In genomic region chr2:127810156-127810636, GRCh38 we compare ENCODE assay signal across 8 cellular contexts. TPM values are rescaled to one million over a fixed set of nuclear protein-coding genes. Genes with fewer than 3 reads are reported as not detected.
DNase-seq lines count a peak whose midpoint lies in the region; ATAC-seq and TF ChIP-seq lines count a peak whose summit lies in the region.

No MANE protein-coding gene starts in this region.

- peak overlapping the region; percentile 98 to 100 (median 99) for H3K27ac Mint-ChIP-seq in naive thymus-derived CD8-positive, alpha-beta T cell

- no peaks in the 10 kb centered on the region for H3K9me3 Mint-ChIP-seq in naive thymus-derived CD8-positive, alpha-beta T cell

- H3K36me3 Mint-ChIP-seq in naive thymus-derived CD8-positive, alpha-beta T cell, result peaks cover 6 to 17% (median 9%) of the 10 kb centered on the region in 3 donors

- in situ Hi-C loops in Panc1 (cut with HindIII; ENCODE audit: low pct_unique_long_range_greater_than_20kb, low sequenced_read_pairs), result no loop called here

- no peak for TF ChIP-seq CTCF in Panc1 (IDR thresholded peaks at IDR 0.05)

- CTCF ChIA-PET in Panc1 (lab: Charles Lee), result interaction anchor here (0.7 kb wide), 1 partner anchor 121 kb away, joined by 3 read pairs; no protein-coding TSS in a partner anchor

- H3K4me1 ChIP-seq in Panc1 (ENCODE audit: control insufficient read depth, insufficient read depth, low read length), result peaks cover 18% of the 10 kb centered on the region; the same call in 1 of the 2 replicates
- H3K4me1 ChIP-seq in endocrine pancreas (ENCODE audit: control insufficient read depth, insufficient read depth, low read length), result peaks cover 16% of the 10 kb centered on the region

- no peaks in the 10 kb centered on the region; the same call in 1 of the 2 replicates for H3K36me3 ChIP-seq in Panc1 (ENCODE audit: control insufficient read depth, insufficient read depth, low read length)
- no peaks in the 10 kb centered on the region for H3K36me3 ChIP-seq in endocrine pancreas (ENCODE audit: control insufficient read depth, insufficient read depth, low read length)

- POLR2A ChIA-PET in Panc1 (lab: Charles Lee), result no interaction called here
- POLR2A ChIA-PET in naive thymus-derived CD8-positive, alpha-beta T cell (lab: Charles Lee), result interaction anchor here (1.3 to 2.0 kb wide), 3 partner anchors 47 to 109 kb away, joined by 6 to 8 read pairs (median 6); partner anchors contain the start of genes POLR2D and SFT2D3

- ATAC-seq in Panc1, result no peak
- no peak for ATAC-seq in naive thymus-derived CD8-positive, alpha-beta T cell
- no peak for ATAC-seq in GM18511 (IDR thresholded peaks at IDR 0.05; ENCODE audit: unreplicated experiment)

- H3K9me3 ChIP-seq in Panc1 (ENCODE audit: control insufficient read depth, insufficient read depth, low read depth, low read length), result no peaks in the 10 kb centered on the region
- H3K9me3 ChIP-seq in endocrine pancreas (ENCODE audit: control insufficient read depth, low read length), result no peaks in the 10 kb centered on the region

- H3K27ac ChIP-seq in Panc1 (ENCODE audit: low read length), result peak overlapping the region; percentile 98

- H3K4me3 ChIP-seq in Panc1 (ENCODE audit: low read depth in 2 of 2, low read length in 2 of 2) (peak overlapping the region; percentile 84 to 88), endocrine pancreas (ENCODE audit: control insufficient read depth, insufficient read depth, low read length) (peak overlapping the region; percentile 87)

- H3K4me3 Mint-ChIP-seq in naive thymus-derived CD8-positive, alpha-beta T cell, result peak overlapping the region; percentile 90 to 100 (median 98)

- H3K9ac ChIP-seq in endocrine pancreas (ENCODE audit: control insufficient read depth, insufficient read depth, low read length), result peak overlapping the region; percentile 99

- TSS peak; percentile 83 for BruUV-seq in Panc1 (replicated peaks; lab: Mats Ljungman, UMichigan)

- no peaks in the 10 kb centered on the region for H3K27me3 Mint-ChIP-seq in naive thymus-derived CD8-positive, alpha-beta T cell

- intact Hi-C loops in Panc1 (cut with micrococcal nuclease; ENCODE audit: unreplicated experiment), result no loop called here

- DNase-seq in DMS 273 (lab: John Stamatoyannopoulos, UW; ENCODE audit: unreplicated experiment) (peak; percentile 47), DMS 273 treated with DMSO at 0.1 percent for 48 hours (lab: John Stamatoyannopoulos, UW) (no peak), Panc1 (ENCODE audit: low read depth, low spot score) (no peak), SKM-1 (lab: John Stamatoyannopoulos, UW; ENCODE audit: unreplicated experiment) (no peak), OCI-M2 (lab: John Stamatoyannopoulos, UW; ENCODE audit: unreplicated experiment) (no peak)
- no peak for DNase-seq in naive thymus-derived CD8-positive, alpha-beta T cell

- peaks cover 33 to 65% (median 58%) of the 10 kb centered on the region in 4 donors for H3K4me1 Mint-ChIP-seq in naive thymus-derived CD8-positive, alpha-beta T cell

- H3K27me3 ChIP-seq in Panc1 (ENCODE audit: control insufficient read depth, insufficient read depth, low read length) (no peaks in the 10 kb centered on the region), endocrine pancreas (ENCODE audit: control insufficient read depth, insufficient read depth, low read length) (no peaks in the 10 kb centered on the region)

RNA-seq across cellular contexts. Expression of gene WDR33, which starts 0.8 kb away (rescaled TPM):
- 63.7 TPM for total RNA-seq in Panc1 (2021; ENCODE audit: unreplicated experiment)
- 22.7 TPM for polyA plus RNA-seq in Panc1 (2012; ENCODE audit: insufficient read length)
- total RNA-seq in naive thymus-derived CD8-positive, alpha-beta T cell, result 10 to 100 TPM; 90.2 to 92.5 TPM
- 10 to 100 TPM; 26.4 to 48.1 (median 31.3) TPM for polyA plus RNA-seq in naive thymus-derived CD8-positive, alpha-beta T cell

RNA-seq across cellular contexts. Expression of gene POLR2D, which starts 47.8 kb away (rescaled TPM):
- total RNA-seq in Panc1 (2021; ENCODE audit: unreplicated experiment), result 62.1 TPM
- polyA plus RNA-seq in Panc1 (2012; ENCODE audit: insufficient read length), result 37.1 TPM
- 10 to 100 TPM; 28.1 to 29.6 TPM for total RNA-seq in naive thymus-derived CD8-positive, alpha-beta T cell
- polyA plus RNA-seq in naive thymus-derived CD8-positive, alpha-beta T cell, result 10 to 100 TPM; 27.0 to 42.3 (median 34.4) TPM
